Comparison of ENCODE assay signal across 8 cellular contexts in the genomic region with DNA sequence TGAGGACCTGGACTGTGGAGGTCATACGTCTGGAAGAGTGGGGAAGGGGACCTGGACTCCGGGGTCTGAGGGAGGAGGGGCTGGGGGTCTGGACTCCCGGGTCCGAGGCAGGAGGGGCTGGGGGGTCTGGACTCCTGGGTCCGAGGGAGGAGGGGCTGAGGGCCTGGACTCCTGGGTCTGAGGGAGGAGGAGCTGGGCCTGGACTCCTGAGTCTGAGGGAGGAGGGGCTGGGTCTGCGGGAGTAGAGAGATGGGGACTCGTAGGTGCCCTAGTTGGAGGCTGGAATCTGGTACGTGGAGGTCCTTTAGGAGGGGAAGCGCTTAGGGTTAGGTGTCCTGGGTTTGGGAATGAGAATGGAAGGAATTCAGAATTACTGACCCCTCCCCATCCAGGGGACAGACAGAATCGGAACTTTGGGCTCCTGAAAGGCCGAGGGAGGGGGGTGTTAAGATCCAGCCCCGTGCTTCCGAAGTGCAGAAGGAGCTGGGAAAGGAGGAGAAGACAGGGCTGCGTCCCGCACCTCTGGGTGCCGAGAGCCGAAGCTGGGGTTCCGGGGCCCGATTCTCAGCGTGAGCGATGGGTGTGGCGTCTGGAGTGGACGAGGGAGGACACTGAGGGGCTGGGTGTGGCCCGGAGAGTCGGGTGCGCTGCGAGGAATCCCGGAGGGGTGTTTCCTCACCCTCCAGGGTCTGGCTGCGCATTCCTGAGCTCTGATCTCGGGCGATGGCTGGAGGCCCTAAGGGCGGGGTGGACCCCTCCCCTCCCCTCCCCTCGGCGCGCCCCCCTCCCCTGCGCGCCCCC. TPM values are rescaled to one million over a fixed set of nuclear protein-coding genes. Genes with fewer than 3 reads are reported as not detected.
DNase-seq lines count a peak whose midpoint lies in the region; TF ChIP-seq lines count a peak whose summit lies in the region.

No MANE protein-coding gene starts in this region.

- peaks cover 33 to 51% (median 38%) of the 10 kb centered on the region in 3 donors for H3K4me1 Mint-ChIP-seq in CD8-positive, alpha-beta memory T cell

- peak overlapping the region; percentile 63 for H2BK120ac ChIP-seq in neuronal stem cell (ENCODE audit: low read depth, low read length)

- peak overlapping the region; percentile 92 for H3K9ac ChIP-seq in neuronal stem cell (ENCODE audit: low read depth, low read length, poor library complexity)

- H4K8ac ChIP-seq in neuronal stem cell (ENCODE audit: low read depth, low read length): no peak overlapping the region

- H3K36me3 Mint-ChIP-seq in CD8-positive, alpha-beta memory T cell: peaks cover 0 to 34% (median 5%) of the 10 kb centered on the region in 3 donors

- H3K4me3 ChIP-seq in CD8-positive, alpha-beta memory T cell (ENCODE audit: low read length): peak overlapping the region; percentile 94
- H3K4me3 ChIP-seq in LNCaP clone FGC (ENCODE audit: low read depth, low read length) (peak overlapping the region; percentile 74), neuronal stem cell (ENCODE audit: low read length in 2 of 2) (peak overlapping the region; percentile 87 to 96)

- H3K4me1 ChIP-seq in CD8-positive, alpha-beta memory T cell (ENCODE audit: insufficient read depth, low read length): peaks cover 32% of the 10 kb centered on the region
- H3K4me1 ChIP-seq in neuronal stem cell (ENCODE audit: control insufficient read depth in 2 of 2, insufficient read depth in 1 of 2, low read depth in 1 of 2, low read length in 2 of 2): peaks cover 8 to 15% of the 10 kb centered on the region in 2 donors

- no peaks in the 10 kb centered on the region for H3K27me3 ChIP-seq in CD8-positive, alpha-beta memory T cell (ENCODE audit: insufficient read depth, low read length, poor library complexity, severe bottlenecking)
- H3K27me3 ChIP-seq in neuronal stem cell (ENCODE audit: control insufficient read depth in 3 of 3, insufficient read depth in 3 of 3, low read depth in 1 of 3, low read length in 3 of 3): no peaks in the 10 kb centered on the region

- H2BK5ac ChIP-seq in neuronal stem cell (ENCODE audit: low read length): peak overlapping the region; percentile 80

- H3K23ac ChIP-seq in neuronal stem cell (ENCODE audit: low read depth, low read length, poor library complexity): peak overlapping the region; percentile 44

- H3K4ac ChIP-seq in neuronal stem cell (ENCODE audit: low read length): no peak overlapping the region

- peak overlapping the region; percentile 88 for H3K4me2 ChIP-seq in neuronal stem cell (ENCODE audit: insufficient read depth, low read length, poor library complexity, severe bottlenecking)

- H3K27ac ChIP-seq in CD8-positive, alpha-beta memory T cell (ENCODE audit: low read depth, low read length): peak overlapping the region; percentile 97
- peak overlapping the region; percentile 86 for H3K27ac ChIP-seq in neuronal stem cell (replicated peaks; ENCODE audit: low read length)

- H3K4me3 Mint-ChIP-seq in CD8-positive, alpha-beta memory T cell: peak overlapping the region; percentile 95 to 99 (median 98)

- H3K9me3 Mint-ChIP-seq in CD8-positive, alpha-beta memory T cell: peaks cover 0 to 2% (median 0%) of the 10 kb centered on the region in 5 donors

- peak overlapping the region; percentile 77 for H2AK5ac ChIP-seq in neuronal stem cell (ENCODE audit: low read depth, low read length)

- POLR2A ChIA-PET in CD8-positive, alpha-beta memory T cell (lab: Charles Lee): interaction anchor here (1.0 to 2.6 kb wide), 7 partner anchors 8 to 595 kb away, joined by 3 to 14 read pairs (median 4); partner anchors contain the start of genes CNOT3, LENG9, MBOAT7 and PRPF31

- peak overlapping the region; percentile 99 to 100 (median 100) for H3K27ac Mint-ChIP-seq in CD8-positive, alpha-beta memory T cell

- no peaks in the 10 kb centered on the region for H3K9me3 ChIP-seq in CD8-positive, alpha-beta memory T cell (ENCODE audit: low read length)
- H3K9me3 ChIP-seq in neuronal stem cell (replicated peaks in 1 of 2; ENCODE audit: control insufficient read depth in 2 of 2, insufficient read depth in 1 of 2, low read depth in 1 of 2, low read length in 2 of 2): no peaks in the 10 kb centered on the region

- CTCF ChIA-PET in CD8-positive, alpha-beta memory T cell (lab: Charles Lee): interaction anchor here (1.0 to 3.7 kb wide), 7 partner anchors 8 to 75 kb away, joined by 3 to 29 read pairs (median 6); partner anchors contain the start of gene PRKCG

- H3K27me3 Mint-ChIP-seq in CD8-positive, alpha-beta memory T cell: peaks cover 0 to 20% of the 10 kb centered on the region in 2 donors

- H2AFZ ChIP-seq in neuronal stem cell (ENCODE audit: low read length): peak overlapping the region; percentile 77

- peak; percentile 35 to 76 (median 53) for DNase-seq in CD8-positive, alpha-beta memory T cell
- DNase-seq in LNCaP clone FGC (ENCODE audit: low read depth): no peak
- peak; percentile 44 for DNase-seq in activated naive CD4-positive, alpha-beta T cell treated with Interleukin-2 at 50 U/mL for 16 hours
- peak; percentile 33 for DNase-seq in foreskin melanocyte
- no peak for DNase-seq in neuronal stem cell (ENCODE audit: low spot score)
- no peak for DNase-seq in SIG-M5 (lab: John Stamatoyannopoulos, UW)
- no peak for DNase-seq in NCI-H446 treated with DMSO at 0.1 percent for 48 hours (lab: John Stamatoyannopoulos, UW)
- no peak for DNase-seq in HPDE6-E6E7 (ENCODE audit: extremely low spot score)

- H3K36me3 ChIP-seq in CD8-positive, alpha-beta memory T cell (ENCODE audit: insufficient read depth, low read length): no peaks in the 10 kb centered on the region
- H3K36me3 ChIP-seq in neuronal stem cell (replicated peaks in 1 of 2; ENCODE audit: control insufficient read depth in 2 of 2, insufficient read depth in 2 of 2, low read length in 2 of 2): peaks cover 4 to 26% of the 10 kb centered on the region in 2 donors

- TF ChIP-seq CTCF in LNCaP clone FGC (IDR thresholded peaks at IDR 0.05; ENCODE audit: control insufficient read depth, extremely low read depth, insufficient read depth): no peak

- peak overlapping the region; percentile 38 for H4K91ac ChIP-seq in neuronal stem cell (ENCODE audit: low read depth, low read length, poor library complexity)

- H2BK12ac ChIP-seq in neuronal stem cell (ENCODE audit: low read length): no peak overlapping the region

- WGBS in neuronal stem cell (ENCODE audit: extremely low coverage in 2 of 2, insufficient read length in 2 of 2, insufficient replicate concordance in 1 of 2), 2 donors: no CpG with 5 or more reads among the region's 37 CpGs

- H3K14ac ChIP-seq in neuronal stem cell (ENCODE audit: low read length): no peak overlapping the region

- H3K18ac ChIP-seq in neuronal stem cell (ENCODE audit: low read length): peak overlapping the region; percentile 97

- peaks cover 5% of the 10 kb centered on the region for H3K79me1 ChIP-seq in neuronal stem cell (ENCODE audit: low read depth, low read length)

- H2BK15ac ChIP-seq in neuronal stem cell (ENCODE audit: low read length): peak overlapping the region; percentile 86

RNA-seq across cellular contexts. Expression of gene MYADM, which starts 0.6 kb away (rescaled TPM):
- 10 to 100 TPM; 44.2 to 47.8 TPM for total RNA-seq in CD8-positive, alpha-beta memory T cell
- polyA plus RNA-seq in CD8-positive, alpha-beta memory T cell: 77.8 TPM
- 113 TPM for polyA plus RNA-seq in neuronal stem cell (2013, experiment 1 of 2)
- polyA plus RNA-seq in neuronal stem cell (2013, experiment 2 of 2): 114 TPM

RNA-seq across cellular contexts. Expression of gene PRKCG, which starts 13.7 kb away (rescaled TPM):
- not detected for total RNA-seq in CD8-positive, alpha-beta memory T cell
- not detected for polyA plus RNA-seq in CD8-positive, alpha-beta memory T cell
- 9.0 TPM for polyA plus RNA-seq in neuronal stem cell (2013, experiment 1 of 2)
- 8.8 TPM for polyA plus RNA-seq in neuronal stem cell (2013, experiment 2 of 2)

RNA-seq across cellular contexts. Expression of gene CACNG7, which starts 40.8 kb away (rescaled TPM):
- total RNA-seq in CD8-positive, alpha-beta memory T cell: not detected
- polyA plus RNA-seq in CD8-positive, alpha-beta memory T cell: not detected
- 121 TPM for polyA plus RNA-seq in neuronal stem cell (2013, experiment 1 of 2)
- polyA plus RNA-seq in neuronal stem cell (2013, experiment 2 of 2): 117 TPM

RNA-seq across cellular contexts. Expression of gene NLRP12, which starts 44.2 kb away (rescaled TPM):
- total RNA-seq in CD8-positive, alpha-beta memory T cell: not detected
- not detected for polyA plus RNA-seq in CD8-positive, alpha-beta memory T cell
- 0.03 TPM for polyA plus RNA-seq in neuronal stem cell (2013, experiment 1 of 2)
- 0.01 TPM for polyA plus RNA-seq in neuronal stem cell (2013, experiment 2 of 2)

Comparison
In these comparisons a context has a peak if more than half of its experiments do, and no peak if none do; other contexts are left out.
1. DNase-seq: peak in CD8-positive, alpha-beta memory T cell (5 of 5), activated naive CD4-positive, alpha-beta T cell treated with Interleukin-2 at 50 U/mL for 16 hours (single experiment) and foreskin melanocyte (single experiment); none in LNCaP clone FGC (single experiment), neuronal stem cell (single experiment), SIG-M5 (single experiment), NCI-H446 treated with DMSO at 0.1 percent for 48 hours (single experiment) and HPDE6-E6E7 (single experiment).
2. Peak in every context shown above with its lines, with median percentiles within 50 percentile points of each other: H3K4me3 ChIP-seq.